Comparison of ENCODE assay signal across 33 cellular contexts in the genomic region with DNA sequence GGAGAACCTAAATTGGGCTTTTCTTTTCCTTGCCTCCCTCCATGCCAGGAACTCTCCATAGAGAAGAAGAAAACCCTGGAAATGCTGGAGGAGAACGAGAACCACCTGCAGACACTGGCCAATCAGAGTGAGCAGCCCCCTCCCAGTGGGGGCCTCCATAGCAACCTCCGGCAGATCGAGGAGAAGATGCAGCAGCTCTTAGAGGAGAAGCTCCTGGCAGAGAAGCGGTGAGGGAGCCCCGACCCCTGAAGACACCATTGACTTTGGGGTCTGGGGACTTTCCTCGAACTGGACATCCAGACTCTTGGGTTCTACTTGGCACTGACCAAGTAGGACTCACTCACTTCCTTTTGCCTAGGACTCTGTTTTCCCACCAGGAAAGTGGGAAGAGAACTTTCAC. TPM values are rescaled to one million over a fixed set of nuclear protein-coding genes. Genes with fewer than 3 reads are reported as not detected.
"Had no signal": no experiment of that assay in that cellular context is flagged by ENCODE, and none has a peak within 500 bp of the region (broad histone marks: within the 10 kb centered on the region; RNA-seq: fewer than 3 reads in every experiment).

No MANE protein-coding gene starts in this region.

- H3K4me3 ChIP-seq: neural progenitor cell, ovary, psoas muscle, right lobe of liver, skin epidermis, smooth muscle cell, spleen, suprapubic skin, testis, tibial artery, transverse colon had no signal

- DNase-seq: naive thymus-derived CD4-positive, alpha-beta T cell; natural killer cell; occipital lobe; ovary; posterior cingulate gyrus; psoas muscle; right cardiac atrium; right lobe of liver; spleen; stimulated activated CD4-positive, alpha-beta T cell treated with anti-CD3 and anti-CD28 coated beads, Interleukin-12 subunit alpha, Interleukin-12 subunit beta, amount 100 ng/mL, for 4 hours; stimulated activated CD4-positive, alpha-beta T cell treated with anti-CD3 and anti-CD28 coated beads, Interleukin-1b, Interleukin-23, amount 100 ng/mL, for 48 hours; stimulated activated CD4-positive, alpha-beta T cell treated with anti-CD3 and anti-CD28 coated beads, Interleukin-4, amount 100 ng/mL, for 1 hour; stimulated activated CD4-positive, alpha-beta T cell treated with anti-CD3 and anti-CD28 coated beads, Interleukin-4, amount 100 ng/mL, for 4 hours; stimulated activated CD8-positive, alpha-beta memory T cell treated with anti-CD3 and anti-CD28 coated beads, Interleukin-4, amount 100 ng/mL, for 48 hours; stimulated activated naive CD4-positive, alpha-beta T cell; stimulated activated naive CD8-positive, alpha-beta T cell treated with anti-CD3 and anti-CD28 coated beads, Interleukin-15, amount 100 ng/mL, for 72 hours; stimulated activated naive CD8-positive, alpha-beta T cell treated with anti-CD3 and anti-CD28 coated beads, Interleukin-15, Interleukin-2, amounts not matched to agents 100 U/mL and 50 U/mL, for 24 hours; substantia nigra; testis; tibial artery; transverse colon had no signal

- H3K27me3 Mint-ChIP-seq: stimulated activated naive CD8-positive, alpha-beta T cell treated with anti-CD3 and anti-CD28 coated beads, Interleukin-15, amount 100 ng/mL, for 72 hours had no signal

- H3K36me3 ChIP-seq: neural progenitor cell, ovary, right lobe of liver, spleen, suprapubic skin, tibial artery, transverse colon had no signal

- H3K27ac Mint-ChIP-seq: naive thymus-derived CD4-positive, alpha-beta T cell; natural killer cell; nephron; neural progenitor cell; progenitor cell of endocrine pancreas; stimulated activated memory B cell treated with anti-CD40 and anti-IgM and Interleukin-4, amounts not matched to agents 10 μg/mL and 1 μg/mL and 100 μg/mL, for 72 hours; stimulated activated naive CD8-positive, alpha-beta T cell treated with anti-CD3 and anti-CD28 coated beads, Interleukin-15, amount 100 ng/mL, for 72 hours; type B pancreatic cell had no signal

- H3K4me2 ChIP-seq: neural progenitor cell, smooth muscle cell had no signal

- H3K27ac ChIP-seq: neural progenitor cell, ovary, parathyroid adenoma, psoas muscle, right lobe of liver, skin epidermis, spleen, suprapubic skin, testis, tibial artery, transverse colon had no signal

- H3K4me1 Mint-ChIP-seq: naive thymus-derived CD4-positive, alpha-beta T cell; natural killer cell; nephron; neural progenitor cell; stimulated activated memory B cell treated with anti-CD40 and anti-IgM and Interleukin-4, amounts not matched to agents 10 μg/mL and 1 μg/mL and 100 μg/mL, for 72 hours; stimulated activated naive CD8-positive, alpha-beta T cell treated with anti-CD3 and anti-CD28 coated beads, Interleukin-15, amount 100 ng/mL, for 72 hours had no signal

- H2AFZ ChIP-seq: neural progenitor cell, parathyroid adenoma had no signal

- H3K9me3 ChIP-seq: ovary, psoas muscle, right lobe of liver, spleen, suprapubic skin, testis, tibial artery, transverse colon had no signal

- H3K36me3 Mint-ChIP-seq: naive thymus-derived CD4-positive, alpha-beta T cell; natural killer cell; neural progenitor cell; stimulated activated memory B cell treated with anti-CD40 and anti-IgM and Interleukin-4, amounts not matched to agents 10 μg/mL and 1 μg/mL and 100 μg/mL, for 72 hours; type B pancreatic cell had no signal

- H3K9ac ChIP-seq: neural progenitor cell, parathyroid adenoma had no signal

- ATAC-seq: naive thymus-derived CD4-positive, alpha-beta T cell; natural killer cell; psoas muscle; right cardiac atrium; right lobe of liver; stimulated activated memory B cell treated with anti-CD40 and anti-IgM and Interleukin-4, amounts not matched to agents 10 μg/mL and 1 μg/mL and 100 μg/mL, for 72 hours; stimulated activated naive CD8-positive, alpha-beta T cell treated with anti-CD3 and anti-CD28 coated beads, Interleukin-15, amount 100 ng/mL, for 72 hours; stimulated activated naive CD8-positive, alpha-beta T cell treated with anti-CD3 and anti-CD28 coated beads, Interleukin-15, Interleukin-2, amounts not matched to agents 100 U/mL and 50 U/mL, for 24 hours had no signal

- H3K79me2 ChIP-seq: parathyroid adenoma had no signal

- H3K27me3 ChIP-seq: neural progenitor cell, ovary, right lobe of liver, suprapubic skin, testis, transverse colon had no signal

- H3K9me3 Mint-ChIP-seq: naive thymus-derived CD4-positive, alpha-beta T cell; natural killer cell; nephron; neural progenitor cell; stimulated activated memory B cell treated with anti-CD40 and anti-IgM and Interleukin-4, amounts not matched to agents 10 μg/mL and 1 μg/mL and 100 μg/mL, for 72 hours; stimulated activated naive CD8-positive, alpha-beta T cell treated with anti-CD3 and anti-CD28 coated beads, Interleukin-15, amount 100 ng/mL, for 72 hours; type B pancreatic cell had no signal

- H3K4me1 ChIP-seq: neural progenitor cell, parathyroid adenoma, psoas muscle, right lobe of liver, spleen, suprapubic skin, testis, tibial artery, transverse colon had no signal

- H3K4me3 Mint-ChIP-seq: naive thymus-derived CD4-positive, alpha-beta T cell; natural killer cell; nephron; neural progenitor cell; stimulated activated memory B cell treated with anti-CD40 and anti-IgM and Interleukin-4, amounts not matched to agents 10 μg/mL and 1 μg/mL and 100 μg/mL, for 72 hours; stimulated activated naive CD8-positive, alpha-beta T cell treated with anti-CD3 and anti-CD28 coated beads, Interleukin-15, amount 100 ng/mL, for 72 hours; type B pancreatic cell had no signal

RNA-seq across cellular contexts. Expression of a gene that starts 41.4 kb away (rescaled TPM):
- total RNA-seq: smooth muscle cell had no signal

RNA-seq across cellular contexts. Expression of a gene that starts 48.8 kb away (rescaled TPM):
- total RNA-seq: naive thymus-derived CD4-positive, alpha-beta T cell; natural killer cell; osteoblast; ovary; psoas muscle; renal cortical epithelial cell; right cardiac atrium; smooth muscle cell; spleen; transverse colon; ureter had no signal
